21 cellular contexts compared by ENCODE assay signal in the genomic region with DNA sequence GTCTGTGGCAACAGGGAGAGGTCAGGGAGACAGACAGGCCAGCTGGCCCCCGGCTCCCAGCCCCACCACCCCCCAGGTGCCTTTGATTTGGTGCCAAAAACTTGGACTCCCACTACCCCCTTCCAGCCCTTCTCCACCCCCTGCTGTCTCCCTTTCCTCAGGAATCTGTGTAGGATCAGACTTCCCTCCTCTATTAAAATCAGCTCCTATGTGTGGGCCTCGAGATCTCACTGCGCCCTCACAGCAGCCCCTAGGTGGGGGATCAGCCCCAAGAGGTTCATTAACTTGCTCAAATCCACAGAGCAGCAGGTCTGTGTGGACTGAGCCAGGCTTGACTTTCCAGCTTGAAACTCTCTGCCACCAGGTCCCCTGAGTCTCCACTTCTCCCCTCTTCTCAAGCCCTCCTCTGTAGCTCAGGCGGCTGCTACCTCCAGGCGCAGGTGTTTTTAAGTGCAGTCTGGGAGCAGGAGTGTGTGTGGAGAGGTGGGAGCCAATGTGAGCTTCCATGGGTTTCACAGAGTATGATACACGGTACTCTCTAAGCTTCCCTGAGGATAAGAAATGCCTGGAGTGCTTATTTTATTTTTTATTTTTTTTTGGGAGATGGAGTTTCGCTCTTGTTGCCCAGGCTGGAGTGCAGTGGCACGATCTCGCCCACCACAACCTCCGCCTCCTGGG. TPM values are rescaled to one million over a fixed set of nuclear protein-coding genes. Genes with fewer than 3 reads are reported as not detected.
"Had no signal": no experiment of that assay in that cellular context is flagged by ENCODE, and none has a peak within 500 bp of the region (broad histone marks: within the 10 kb centered on the region; RNA-seq: fewer than 3 reads in every experiment).

No MANE protein-coding gene starts in this region.

- H3K27ac Mint-ChIP-seq: activated CD4-positive, alpha-beta memory T cell treated with anti-CD3 and anti-CD28 coated beads for 36 hours; activated naive CD4-positive, alpha-beta T cell treated with anti-CD3 and anti-CD28 coated beads, Interleukin-2, amount 50 U/mL, for 24 hours; stimulated activated memory B cell treated with anti-CD40 and anti-IgM and Interleukin-4, amounts not matched to agents 10 μg/mL and 1 μg/mL and 100 μg/mL, for 72 hours had no signal

- DNase-seq: activated CD4-positive, alpha-beta memory T cell treated with anti-CD3 and anti-CD28 coated beads for 36 hours; activated CD8-positive, alpha-beta memory T cell treated with anti-CD3 and anti-CD28 coated beads, Interleukin-2, amount 10 ng/mL, durations not matched to agents 7 days and 5 days; activated effector memory CD4-positive, alpha-beta T cell treated with anti-CD3 and anti-CD28 coated beads, Interleukin-2, amount 50 U/mL, for 16 hours; activated T-cell treated with anti-CD3 and anti-CD28 coated beads, Interleukin-2, amount 50 U/mL, for 24 hours; brain microvascular endothelial cell; foreskin melanocyte; heart right ventricle; left colon; lower lobe of right lung; midbrain; retina; T-helper 17 cell; tibial artery; WERI-Rb-1 had no signal

- H3K9me3 Mint-ChIP-seq: activated CD4-positive, alpha-beta memory T cell treated with anti-CD3 and anti-CD28 coated beads for 36 hours; activated naive CD4-positive, alpha-beta T cell treated with anti-CD3 and anti-CD28 coated beads, Interleukin-2, amount 50 U/mL, for 24 hours; activated T-cell treated with anti-CD3 and anti-CD28 coated beads, Interleukin-2, amount 50 U/mL, for 24 hours; central memory CD8-positive, alpha-beta T cell; stimulated activated memory B cell treated with anti-CD40 and anti-IgM and Interleukin-4, amounts not matched to agents 10 μg/mL and 1 μg/mL and 100 μg/mL, for 72 hours had no signal

- H3K4me3 Mint-ChIP-seq: activated CD8-positive, alpha-beta memory T cell treated with anti-CD3 and anti-CD28 coated beads, Interleukin-2, amount 10 ng/mL, durations not matched to agents 7 days and 5 days; activated T-cell treated with anti-CD3 and anti-CD28 coated beads, Interleukin-2, amount 50 U/mL, for 24 hours; stimulated activated memory B cell treated with anti-CD40 and anti-IgM and Interleukin-4, amounts not matched to agents 10 μg/mL and 1 μg/mL and 100 μg/mL, for 72 hours had no signal

- H3K36me3 Mint-ChIP-seq: activated CD4-positive, alpha-beta memory T cell treated with anti-CD3 and anti-CD28 coated beads for 36 hours; activated CD8-positive, alpha-beta memory T cell treated with anti-CD3 and anti-CD28 coated beads, Interleukin-2, amount 10 ng/mL, durations not matched to agents 7 days and 5 days; activated naive CD4-positive, alpha-beta T cell treated with anti-CD3 and anti-CD28 coated beads, Interleukin-2, amount 50 U/mL, for 24 hours; stimulated activated memory B cell treated with anti-CD40 and anti-IgM and Interleukin-4, amounts not matched to agents 10 μg/mL and 1 μg/mL and 100 μg/mL, for 72 hours had no signal

RNA-seq across cellular contexts. Expression of a gene that starts 1.7 kb away (rescaled TPM):
- total RNA-seq: activated CD4-positive, alpha-beta memory T cell treated with anti-CD3 and anti-CD28 coated beads for 36 hours; activated CD8-positive, alpha-beta memory T cell treated with anti-CD3 and anti-CD28 coated beads, Interleukin-2, amount 10 ng/mL, durations not matched to agents 7 days and 5 days; dermis microvascular lymphatic vessel endothelial cell; fibroblast of lung; heart right ventricle; left colon; lower lobe of right lung; myocyte; subcutaneous adipose tissue; T-helper 17 cell had no signal
- polyA plus RNA-seq: fibroblast of lung, heart right ventricle had no signal

RNA-seq across cellular contexts. Expression of a gene that starts 6.8 kb away (rescaled TPM):
- total RNA-seq: activated CD8-positive, alpha-beta memory T cell treated with anti-CD3 and anti-CD28 coated beads, Interleukin-2, amount 10 ng/mL, durations not matched to agents 7 days and 5 days; dermis microvascular lymphatic vessel endothelial cell; heart right ventricle; left colon; lower lobe of right lung; myocyte; subcutaneous adipose tissue; T-helper 17 cell had no signal

RNA-seq across cellular contexts. Expression of a gene that starts 21.5 kb away (rescaled TPM):
- total RNA-seq: activated CD8-positive, alpha-beta memory T cell treated with anti-CD3 and anti-CD28 coated beads, Interleukin-2, amount 10 ng/mL, durations not matched to agents 7 days and 5 days; dermis microvascular lymphatic vessel endothelial cell; T-helper 17 cell had no signal

RNA-seq across cellular contexts. Expression of a gene that starts 28.5 kb away (rescaled TPM):
- total RNA-seq: activated CD4-positive, alpha-beta memory T cell treated with anti-CD3 and anti-CD28 coated beads for 36 hours; activated CD8-positive, alpha-beta memory T cell treated with anti-CD3 and anti-CD28 coated beads, Interleukin-2, amount 10 ng/mL, durations not matched to agents 7 days and 5 days; dermis microvascular lymphatic vessel endothelial cell; fibroblast of lung; heart right ventricle; left colon; lower lobe of right lung; myocyte; subcutaneous adipose tissue; T-helper 17 cell had no signal
- polyA plus RNA-seq: fibroblast of lung, heart right ventricle had no signal
